Comparison of ENCODE assay signal across 16 cellular contexts in the genomic region with DNA sequence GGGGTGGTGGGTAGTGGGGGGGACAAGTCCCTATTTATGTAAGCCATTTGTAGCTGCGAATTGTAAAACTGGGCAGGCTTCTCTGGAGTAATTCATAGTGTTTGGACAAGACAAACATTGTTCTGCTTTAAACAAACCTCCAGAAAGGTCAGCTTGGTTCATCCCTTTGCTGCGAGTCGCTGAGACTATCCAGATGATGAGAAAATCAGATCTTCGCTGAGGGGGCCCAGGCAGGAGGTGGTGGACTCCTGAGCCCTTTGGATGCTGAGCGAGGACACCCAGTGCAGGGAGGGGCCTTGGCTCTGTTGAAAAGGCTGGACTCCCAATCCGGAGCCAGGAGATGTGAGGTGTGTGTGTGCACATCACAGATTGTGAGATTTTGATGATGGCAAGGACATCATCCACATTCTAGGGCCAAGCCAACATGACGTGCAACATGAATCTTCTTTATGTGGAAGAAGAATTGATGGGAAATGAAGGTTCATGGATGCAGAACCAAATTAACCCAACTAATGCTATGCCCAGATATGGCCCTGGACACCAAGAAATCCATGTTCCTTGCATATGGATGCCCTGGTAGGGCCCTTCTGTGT. TPM values are rescaled to one million over a fixed set of nuclear protein-coding genes. Genes with fewer than 3 reads are reported as not detected.
DNase-seq lines count a peak whose midpoint lies in the region; ATAC-seq and TF ChIP-seq lines count a peak whose summit lies in the region.
"Had no signal": no experiment of that assay in that cellular context is flagged by ENCODE, and none has a peak within 500 bp of the region (broad histone marks: within the 10 kb centered on the region; RNA-seq: fewer than 3 reads in every experiment).

No MANE protein-coding gene starts in this region.

- no peak overlapping the region for H3K4me3 ChIP-seq in esophagus muscularis mucosa
- H3K4me3 ChIP-seq in muscle layer of colon (ENCODE audit: low read depth in 1 of 2, low read length in 2 of 2), result no peak overlapping the region
- no peak overlapping the region for H3K4me3 ChIP-seq in gastrocnemius medialis
- H3K4me3 ChIP-seq: A549, HAP-1 had no signal

- peak overlapping the region; percentile 13 to 59 (median 26) for H3K27ac ChIP-seq in esophagus muscularis mucosa (replicated peaks in 1 of 4)
- peak overlapping the region; percentile 57 for H3K27ac ChIP-seq in muscle layer of colon (ENCODE audit: low read depth, low read length)
- H3K27ac ChIP-seq in gastrocnemius medialis, result no peak overlapping the region
- H3K27ac ChIP-seq: A549, C4-2B, HL-60 had no signal

- H3K9ac ChIP-seq in muscle layer of colon (ENCODE audit: low read length), result no peak overlapping the region

- in situ Hi-C loops in gastrocnemius medialis (cut with MboI; ENCODE audit: low sequenced_read_pairs in 4 of 4), result no loop called here

- TF ChIP-seq POLR2A in esophagus muscularis mucosa (IDR thresholded peaks at IDR 0.05; ENCODE audit: low read depth) (no peak), gastrocnemius medialis (IDR thresholded peaks at IDR 0.05) (no peak)

- H3K36me3 ChIP-seq in esophagus muscularis mucosa, result no peaks in the 10 kb centered on the region
- H3K36me3 ChIP-seq in muscle layer of colon (ENCODE audit: insufficient read depth, low read length), result no peaks in the 10 kb centered on the region
- H3K36me3 ChIP-seq in gastrocnemius medialis, result no peaks in the 10 kb centered on the region
- H3K36me3 ChIP-seq: BE2C, HAP-1 had no signal

- H3K4me1 ChIP-seq in esophagus muscularis mucosa (peaks cover 14 to 52% (median 43%) of the 10 kb centered on the region in 4 donors), muscle layer of colon (ENCODE audit: insufficient read depth, low read length) (peaks cover 40% of the 10 kb centered on the region), gastrocnemius medialis (no peaks in the 10 kb centered on the region)
- H3K4me1 ChIP-seq: A549, BE2C, HAP-1 had no signal

- no peaks in the 10 kb centered on the region for H3K9me3 ChIP-seq in esophagus muscularis mucosa
- no peaks in the 10 kb centered on the region for H3K9me3 ChIP-seq in muscle layer of colon (ENCODE audit: low read length)
- no peaks in the 10 kb centered on the region for H3K9me3 ChIP-seq in gastrocnemius medialis
- H3K9me3 ChIP-seq: A549, BE2C, HAP-1 had no signal

- WGBS in esophagus muscularis mucosa, result 57% methylated on average over 6 of the region's 7 CpGs

- no peak for ATAC-seq in gastrocnemius medialis
- ATAC-seq: A549 had no signal

- H3K27me3 ChIP-seq in esophagus muscularis mucosa (peaks cover 0 to 21% (median 1%) of the 10 kb centered on the region in 4 donors), muscle layer of colon (ENCODE audit: control insufficient read depth in 1 of 2, insufficient read depth in 2 of 2, low read length in 2 of 2) (no peaks in the 10 kb centered on the region), gastrocnemius medialis (peaks cover 22 to 27% (median 22%) of the 10 kb centered on the region in 3 donors)

- intact Hi-C loops in esophagus muscularis mucosa (cut with DNase I) (no loop called here), gastrocnemius medialis (cut with DNase I; ENCODE audit: low total_unique reads) (no loop called here)

- TF ChIP-seq CTCF in esophagus muscularis mucosa (IDR thresholded peaks at IDR 0.05) (no peak), gastrocnemius medialis (IDR thresholded peaks at IDR 0.05 in 4 of 5, conservative IDR thresholded peaks at IDR 0.05 in 1 of 5) (no peak)

- TF ChIP-seq EP300 in esophagus muscularis mucosa (IDR thresholded peaks at IDR 0.05), result no peak

- peak; percentile 50 for DNase-seq in HuH-7 (ENCODE audit: low spot score)
- DNase-seq in esophagus muscularis mucosa (ENCODE audit: extremely low spot score), result no peak
- no peak for DNase-seq in gastrocnemius medialis
- DNase-seq in GM19238 (ENCODE audit: insufficient read length, low spot score), result no peak
- DNase-seq in hepatic stellate cell (ENCODE audit: low spot score), result no peak
- DNase-seq: BE2C; CD4-positive, alpha-beta memory T cell; DMS153; DMS79 treated with DMSO at 0.1 percent for 48 hours; EL; HFFc6 had no signal

RNA-seq across cellular contexts. Expression of a gene that starts 15.0 kb away (rescaled TPM):
- total RNA-seq in esophagus muscularis mucosa (100 to 1,000 TPM in 3 of 4 donors, 10 to 100 TPM in 1; 69.3 to 179 (median 117) TPM), gastrocnemius medialis (1 to 10 TPM in 3 of 4 donors, under 1 TPM in 1; 0.76 to 4.1 (median 1.2) TPM)
- total RNA-seq: CD4-positive, alpha-beta memory T cell; HFFc6 had no signal

RNA-seq across cellular contexts. Expression of a gene that starts 40.8 kb away (rescaled TPM):
- total RNA-seq in esophagus muscularis mucosa (10 to 100 TPM in 2 of 4 donors, 1 to 10 TPM in 2; 7.0 to 16.2 (median 9.6) TPM), gastrocnemius medialis (1 to 10 TPM in 3 of 4 donors, under 1 TPM in 1; 0.63 to 5.9 (median 2.9) TPM)
- total RNA-seq: HFFc6 had no signal

Comparison
In these comparisons a context has a peak if more than half of its experiments do, and no peak if none do; other contexts are left out.
1. H3K27ac ChIP-seq: peak in esophagus muscularis mucosa (4 of 4) and muscle layer of colon (single experiment); none in gastrocnemius medialis (0 of 4).
2. RNA of a gene that starts 15.0 kb away (total RNA-seq): 69.3 to 179 TPM in esophagus muscularis mucosa; 0.76 to 4.1 TPM in gastrocnemius medialis; every median in the first group is over 10 times any median in the second.